ENCODE assay signal across 19 cellular contexts in the genomic region with DNA sequence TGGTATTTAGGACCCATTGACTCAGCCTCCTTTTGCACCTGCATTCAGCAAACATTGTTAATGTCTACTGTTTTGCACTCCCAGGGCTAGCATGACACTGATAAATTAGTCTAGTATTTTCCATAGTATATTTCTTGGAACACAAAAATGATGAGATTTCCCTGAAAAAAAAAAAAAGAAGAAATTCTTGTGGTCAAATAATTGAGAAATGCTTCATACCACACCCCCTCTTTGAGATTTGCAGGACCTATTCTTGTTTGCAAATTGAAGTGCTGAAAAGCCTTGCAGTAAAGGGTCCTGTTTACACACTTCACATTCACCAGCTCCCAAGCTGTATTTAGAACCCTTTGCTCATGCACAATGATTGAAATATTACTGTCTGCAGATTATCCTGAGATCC. TPM values are rescaled to one million over a fixed set of nuclear protein-coding genes. Genes with fewer than 3 reads are reported as not detected.
DNase-seq lines count a peak whose midpoint lies in the region.
"Had no signal": no experiment of that assay in that cellular context is flagged by ENCODE, and none has a peak within 500 bp of the region (broad histone marks: within the 10 kb centered on the region; RNA-seq: fewer than 3 reads in every experiment).

No MANE protein-coding gene starts in this region.

- no peak overlapping the region for H3K4me3 Mint-ChIP-seq in T-helper 2 cell treated with Interferon-gamma antibody and Interleukin-4, amounts not matched to agents 5 μg/mL and 100 μg/mL, for 36 hours
- H3K4me3 Mint-ChIP-seq: activated T-helper 1 cell treated with anti-CD3 and anti-CD28 coated beads, Interleukin-12 subunit alpha, Interleukin-12 subunit beta, Interleukin-2, Interleukin-4 antibody, amounts not matched to agents 30 ng/mL and 10 ng/mL and 1 ng/mL, durations not matched to agents 14 hours and 24 hours and 36 hours; effector memory CD8-positive, alpha-beta T cell had no signal

- H3K27ac Mint-ChIP-seq in T-helper 2 cell treated with Interferon-gamma antibody and Interleukin-4, amounts not matched to agents 5 μg/mL and 100 μg/mL, for 36 hours, result no peak overlapping the region
- H3K27ac Mint-ChIP-seq: activated T-helper 1 cell treated with anti-CD3 and anti-CD28 coated beads, Interleukin-12 subunit alpha, Interleukin-12 subunit beta, Interleukin-2, Interleukin-4 antibody, amounts not matched to agents 30 ng/mL and 10 ng/mL and 1 ng/mL, durations not matched to agents 14 hours and 24 hours and 36 hours; effector memory CD8-positive, alpha-beta T cell had no signal

- H3K27me3 Mint-ChIP-seq in T-helper 2 cell treated with Interferon-gamma antibody and Interleukin-4, amounts not matched to agents 5 μg/mL and 100 μg/mL, for 36 hours (ENCODE audit: low read depth), result peaks cover 22% of the 10 kb centered on the region

- H3K9me3 Mint-ChIP-seq in T-helper 2 cell treated with Interferon-gamma antibody and Interleukin-4, amounts not matched to agents 5 μg/mL and 100 μg/mL, for 36 hours, result no peaks in the 10 kb centered on the region
- H3K9me3 Mint-ChIP-seq: activated T-helper 1 cell treated with anti-CD3 and anti-CD28 coated beads, Interleukin-12 subunit alpha, Interleukin-12 subunit beta, Interleukin-2, Interleukin-4 antibody, amounts not matched to agents 30 ng/mL and 10 ng/mL and 1 ng/mL, durations not matched to agents 14 hours and 24 hours and 36 hours; effector memory CD8-positive, alpha-beta T cell had no signal

- no peak overlapping the region for H3K27ac ChIP-seq in substantia nigra (ENCODE audit: low read depth, low read length, poor library complexity, severe bottlenecking)
- H3K27ac ChIP-seq: HL-60, WERI-Rb-1 had no signal

- DNase-seq in AG20443 (ENCODE audit: low spot score), result peak; percentile 18
- peak; percentile 5 for DNase-seq in EH (ENCODE audit: low read depth)
- peak; percentile 31 for DNase-seq in astrocyte of the hippocampus (ENCODE audit: low read depth, low spot score)
- peak; percentile 17 for DNase-seq in myocyte (ENCODE audit: low read depth)
- no peak for DNase-seq in T-helper 2 cell treated with Interferon-gamma antibody and Interleukin-4, amounts not matched to agents 5 μg/mL and 100 μg/mL, for 36 hours (ENCODE audit: low spot score)
- no peak for DNase-seq in activated CD8-positive, alpha-beta memory T cell treated with anti-CD3 and anti-CD28 coated beads for 24 hours
- no peak for DNase-seq in substantia nigra (lab: John Stamatoyannopoulos, UW)
- DNase-seq in NCI-H226, result no peak
- DNase-seq: activated CD4-positive, alpha-beta T cell treated with anti-CD3 and anti-CD28 coated beads, Interleukin-2, amount 50 U/mL, for 48 hours; adrenal gland; BE2C; effector memory CD8-positive, alpha-beta T cell; GOT3; left ventricle myocardium superior; WERI-Rb-1 had no signal

- peaks cover 9% of the 10 kb centered on the region for H3K4me1 Mint-ChIP-seq in T-helper 2 cell treated with Interferon-gamma antibody and Interleukin-4, amounts not matched to agents 5 μg/mL and 100 μg/mL, for 36 hours (ENCODE audit: low read depth)

- no peaks in the 10 kb centered on the region for H3K36me3 Mint-ChIP-seq in T-helper 2 cell treated with Interferon-gamma antibody and Interleukin-4, amounts not matched to agents 5 μg/mL and 100 μg/mL, for 36 hours (ENCODE audit: low read depth)

RNA-seq across cellular contexts. Expression of a gene that starts 36.3 kb away (rescaled TPM):
- total RNA-seq in myocyte, result 0.03 TPM in 1 of 2 replicates, not detected in the other
- 0.18 TPM for polyA plus RNA-seq in myocyte (2012)
- total RNA-seq: fibroblast of villous mesenchyme, osteocyte had no signal

Comparison
In these comparisons a context has a peak if more than half of its experiments do, and no peak if none do; other contexts are left out.
1. DNase-seq: peak in AG20443 (single experiment), EH (single experiment), astrocyte of the hippocampus (single experiment) and myocyte (single experiment); none in T-helper 2 cell treated with Interferon-gamma antibody and Interleukin-4, amounts not matched to agents 5 μg/mL and 100 μg/mL, for 36 hours (single experiment), activated CD8-positive, alpha-beta memory T cell treated with anti-CD3 and anti-CD28 coated beads for 24 hours (single experiment), substantia nigra (0 of 49) and NCI-H226 (single experiment).